23 cellular contexts compared by ENCODE assay signal in genomic region chr4:115030281-115030680, GRCh38.
DNase-seq lines count a peak whose midpoint lies in the region; ATAC-seq, FAIRE-seq and TF ChIP-seq lines count a peak whose summit lies in the region.
"Had no signal": no experiment of that assay in that cellular context is flagged by ENCODE, and none has a peak within 500 bp of the region (broad histone marks: within the 10 kb centered on the region; RNA-seq: fewer than 3 reads in every experiment).

No MANE protein-coding gene starts in this region.

- intact Hi-C loops in mucosa of descending colon (cut with DNase I, micrococcal nuclease) = no loop called here

- H3K27me3 ChIP-seq in GM23248 (replicated peaks; ENCODE audit: insufficient read depth) (no peaks in the 10 kb centered on the region), brain microvascular endothelial cell (replicated peaks) (no peaks in the 10 kb centered on the region)
- H3K27me3 ChIP-seq: BE2C, BLaER1 had no signal

- peak overlapping the region; percentile 39 for H3K4me3 ChIP-seq in GM23248
- H3K4me3 ChIP-seq in fibroblast of mammary gland (ENCODE audit: control insufficient read depth, low read depth, low read length) = no peak overlapping the region
- no peak overlapping the region for H3K4me3 ChIP-seq in urinary bladder (ENCODE audit: low read depth, low read length)
- no peak overlapping the region for H3K4me3 ChIP-seq in brain microvascular endothelial cell (ENCODE audit: low read depth, low read length)
- H3K4me3 ChIP-seq in mucosa of descending colon = no peak overlapping the region
- H3K4me3 ChIP-seq: A549, BLaER1 had no signal

- H3K4me2 ChIP-seq in GM23248 (ENCODE audit: unreplicated experiment) = peak overlapping the region; percentile 44
- H3K4me2 ChIP-seq: A549, BLaER1 had no signal

- peaks cover 19% of the 10 kb centered on the region; the same call in 1 of the 2 replicates for H3F3A ChIP-seq in GM23248 (ENCODE audit: insufficient read depth)

- H2AFZ ChIP-seq in GM23248 = 0 out of 2 replicates have a peak overlapping the region, but pooled peaks have one; percentile 2

- peaks cover 31% of the 10 kb centered on the region for H3K4me1 ChIP-seq in GM23248 (ENCODE audit: insufficient read depth)
- H3K4me1 ChIP-seq in urinary bladder (ENCODE audit: insufficient read depth) = no peaks in the 10 kb centered on the region
- no peaks in the 10 kb centered on the region for H3K4me1 ChIP-seq in mucosa of descending colon (ENCODE audit: low read depth)
- H3K4me1 ChIP-seq: A549, BE2C, BLaER1 had no signal

- DNase-seq in GM23248 (peak; percentile 55), fibroblast of mammary gland (ENCODE audit: low read depth) (peak; percentile 10), brain microvascular endothelial cell (no peak), mucosa of descending colon (no peak)
- DNase-seq in stimulated activated CD4-positive, alpha-beta T cell treated with anti-CD3 and anti-CD28 coated beads, Interleukin-4, amount 100 ng/mL, for 24 hours = no peak
- DNase-seq: BE2C; C1 segment of cervical spinal cord; Caco-2; Calu3; CD4-positive, alpha-beta memory T cell; CD4-positive, CD25-positive, alpha-beta regulatory T cell; CD8-positive, alpha-beta memory T cell; DMS79 treated with DMSO at 0.1 percent for 48 hours; GF-D8 had no signal

- no peaks in the 10 kb centered on the region for H3K79me2 ChIP-seq in GM23248 (ENCODE audit: insufficient read depth)

- no peak overlapping the region for H3K9ac ChIP-seq in GM23248
- H3K9ac ChIP-seq: BLaER1 had no signal

- H3K27ac ChIP-seq in GM23248 (no peak overlapping the region), urinary bladder (ENCODE audit: low read depth) (peak overlapping the region; percentile 23), brain microvascular endothelial cell (no peak overlapping the region)
- H3K27ac ChIP-seq: 22Rv1, A549, BLaER1 had no signal

- TF ChIP-seq CTCF in fibroblast of mammary gland (conservative IDR thresholded peaks at IDR 0.05; ENCODE audit: control insufficient read depth, insufficient read depth, low read depth, low read length) (no peak), brain microvascular endothelial cell (IDR thresholded peaks at IDR 0.05; ENCODE audit: low read depth, low read length, missing control alignments) (no peak), mucosa of descending colon (IDR thresholded peaks at IDR 0.05) (no peak)

- no peak for ATAC-seq in mucosa of descending colon
- ATAC-seq: A549 had no signal

- H3K9me3 ChIP-seq in GM23248 (ENCODE audit: low read depth) (no peaks in the 10 kb centered on the region), mucosa of descending colon (no peaks in the 10 kb centered on the region)
- H3K9me3 ChIP-seq: A549, BE2C, BLaER1, Caco-2 had no signal

- no peaks in the 10 kb centered on the region for H3K9me2 ChIP-seq in GM23248 (ENCODE audit: insufficient read depth)

- H3K36me3 ChIP-seq in GM23248 (ENCODE audit: low read depth) (no peaks in the 10 kb centered on the region), urinary bladder (ENCODE audit: insufficient read depth) (no peaks in the 10 kb centered on the region), brain microvascular endothelial cell (replicated peaks) (no peaks in the 10 kb centered on the region), mucosa of descending colon (ENCODE audit: low read depth) (no peaks in the 10 kb centered on the region)
- H3K36me3 ChIP-seq: BE2C, BLaER1 had no signal

- peak; percentile 98 for FAIRE-seq in endometrium (lab: Jason Lieb, UNC)
- FAIRE-seq: A549, D721Med, G401.6, GM12891, GM19239 had no signal

- H4K20me1 ChIP-seq in GM23248 (ENCODE audit: insufficient read depth) = no peaks in the 10 kb centered on the region
- H4K20me1 ChIP-seq: BLaER1 had no signal

- in situ Hi-C loops in GM23248 (cut with MboI) (no loop called here), brain microvascular endothelial cell (cut with HindIII; ENCODE audit: low pct_ligation_motif_present, low sequenced_read_pairs) (no loop called here)

Comparison
In these comparisons a context has a peak if more than half of its experiments do, and no peak if none do; other contexts are left out.
1. DNase-seq: peak in GM23248 (single experiment) and fibroblast of mammary gland (single experiment); none in stimulated activated CD4-positive, alpha-beta T cell treated with anti-CD3 and anti-CD28 coated beads, Interleukin-4, amount 100 ng/mL, for 24 hours (single experiment), brain microvascular endothelial cell (single experiment) and mucosa of descending colon (0 of 3).